In the genomic region with DNA sequence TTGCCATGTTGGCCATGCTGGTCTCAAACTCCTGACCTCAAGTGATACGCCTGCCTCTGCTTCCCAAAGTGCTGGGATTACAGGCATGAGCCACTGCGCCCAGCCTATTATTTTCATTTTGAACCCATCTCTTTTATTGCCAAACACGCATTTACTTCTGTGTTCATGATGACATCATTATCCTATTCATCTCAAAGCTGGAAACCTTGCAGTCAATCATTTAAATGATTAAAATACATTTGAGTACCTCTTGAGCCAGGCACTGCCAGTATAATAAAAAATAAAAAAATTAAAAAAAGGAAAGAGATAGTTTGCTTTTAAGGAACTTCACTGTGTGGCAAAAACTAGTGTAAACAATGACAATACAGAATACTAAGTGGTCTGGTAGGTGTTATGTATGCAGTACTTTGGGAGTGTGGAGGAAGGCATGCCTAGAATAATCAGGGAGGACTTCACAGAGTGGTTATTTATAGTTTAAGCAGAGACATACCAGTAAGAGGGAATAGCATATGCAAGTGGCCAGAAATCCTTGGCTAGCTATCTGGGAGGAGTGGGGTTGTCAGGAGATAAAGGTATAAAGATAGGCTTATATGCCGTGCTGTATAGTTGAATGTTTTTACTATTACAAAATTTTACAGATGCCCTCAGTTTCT, we compare ENCODE assay signal across 20 cellular contexts. TPM values are rescaled to one million over a fixed set of nuclear protein-coding genes. Genes with fewer than 3 reads are reported as not detected.
DNase-seq lines count a peak whose midpoint lies in the region; ATAC-seq, FAIRE-seq and TF ChIP-seq lines count a peak whose summit lies in the region.
"Had no signal": no experiment of that assay in that cellular context is flagged by ENCODE, and none has a peak within 500 bp of the region (broad histone marks: within the 10 kb centered on the region; RNA-seq: fewer than 3 reads in every experiment).

No MANE protein-coding gene starts in this region.

- H3K27ac ChIP-seq in kidney (ENCODE audit: low read depth in 2 of 2, low read length in 2 of 2) (no peak overlapping the region), spleen (peak overlapping the region in 1 of 8 donors; percentile 61), lower lobe of right lung (no peak overlapping the region)
- H3K27ac ChIP-seq: adrenal gland had no signal

- peak; percentile 79 for ATAC-seq in Right ventricle myocardium inferior
- no peak for ATAC-seq in WTC11
- no peak for ATAC-seq in lower lobe of right lung

- H3K27me3 Mint-ChIP-seq in WTC11 (ENCODE audit: low read depth): no peaks in the 10 kb centered on the region

- intact Hi-C loops in Right ventricle myocardium inferior (cut with DNase I) (no loop called here), cardiac septum (cut with DNase I) (no loop called here), kidney (cut with DNase I) (no loop called here), spleen (cut with DNase I; ENCODE audit: low total_unique reads) (no loop called here), lower lobe of right lung (cut with DNase I) (no loop called here)

- H3K27ac Mint-ChIP-seq in WTC11: peak overlapping the region; percentile 51; the same call in 1 of the 2 replicates

- WGBS in spleen, 5 donors: 85 to 92% (median 89%) methylated on average over 4 of the region's 4 CpGs

- H3K9me3 Mint-ChIP-seq in WTC11: no peaks in the 10 kb centered on the region

- no peak overlapping the region for H3K4me3 Mint-ChIP-seq in WTC11

- no peaks in the 10 kb centered on the region for H3K27me3 ChIP-seq in spleen (replicated peaks in 1 of 7)
- H3K27me3 ChIP-seq in lower lobe of right lung (ENCODE audit: low read depth): no peaks in the 10 kb centered on the region
- H3K27me3 ChIP-seq: adrenal gland had no signal

- POLR2A ChIA-PET in WTC11 (lab: Charles Lee): no interaction called here

- H3K36me3 Mint-ChIP-seq in WTC11: peaks cover 66% of the 10 kb centered on the region

- H3K36me3 ChIP-seq in kidney (ENCODE audit: control insufficient read depth in 1 of 2, insufficient read depth in 2 of 2, low read length in 2 of 2) (peaks cover 6 to 8% of the 10 kb centered on the region in 2 donors), spleen (peaks cover 0 to 98% (median 45%) of the 10 kb centered on the region in 6 donors), lower lobe of right lung (peaks cover 87% of the 10 kb centered on the region)

- H3K4me3 ChIP-seq in kidney (ENCODE audit: low read length in 2 of 2) (no peak overlapping the region), spleen (no peak overlapping the region), lower lobe of right lung (no peak overlapping the region)
- H3K4me3 ChIP-seq: adrenal gland had no signal

- TF ChIP-seq POLR2A in spleen (IDR thresholded peaks at IDR 0.05): no peak

- H3K4me1 ChIP-seq in kidney (ENCODE audit: control insufficient read depth in 1 of 2, insufficient read depth in 1 of 2, low read depth in 1 of 2, low read length in 2 of 2): peaks cover 0 to 9% of the 10 kb centered on the region in 2 donors
- H3K4me1 ChIP-seq in spleen: peaks cover 22 to 75% (median 57%) of the 10 kb centered on the region in 6 donors
- peaks cover 38% of the 10 kb centered on the region for H3K4me1 ChIP-seq in lower lobe of right lung
- H3K4me1 ChIP-seq: Caco-2 had no signal

- H3K4me1 Mint-ChIP-seq in WTC11: peaks cover 15% of the 10 kb centered on the region

- DNase-seq in Right ventricle myocardium inferior (ENCODE audit: missing footprints): no peak
- DNase-seq in cardiac septum (ENCODE audit: low spot score): no peak
- DNase-seq in WTC11 (ENCODE audit: low spot score): no peak
- peak; percentile 1 for DNase-seq in kidney
- DNase-seq in spleen: peak; percentile 15
- no peak for DNase-seq in stimulated activated CD4-positive, alpha-beta T cell treated with anti-CD3 and anti-CD28 coated beads, Interleukin-15, amount 100 ng/mL, for 24 hours
- DNase-seq in HK-2 (ENCODE audit: unreplicated experiment): no peak
- DNase-seq in lower lobe of right lung: no peak
- DNase-seq: activated CD4-positive, alpha-beta T cell treated with anti-CD3 and anti-CD28 coated beads for 4 hours; adrenal gland; Caco-2; central memory CD4-positive, alpha-beta T cell; effector memory CD4-positive, alpha-beta T cell; GF-D8; midbrain; NCI-H146; NCI-H510A; stimulated activated CD4-positive, alpha-beta T cell treated with anti-CD3 and anti-CD28 coated beads, Interleukin-4, amount 100 ng/mL, for 4 hours; T-helper 9 cell had no signal

- CTCF ChIA-PET in WTC11 (lab: Charles Lee): no interaction called here

- no peak overlapping the region for H3K9ac ChIP-seq in kidney (ENCODE audit: low read length in 2 of 2)

- no peak for FAIRE-seq in kidney (lab: Jason Lieb, UNC)
- FAIRE-seq: H54 had no signal

- H3K9me3 ChIP-seq in kidney (ENCODE audit: control insufficient read depth in 1 of 2, low read length in 2 of 2) (no peaks in the 10 kb centered on the region), spleen (no peaks in the 10 kb centered on the region), lower lobe of right lung (no peaks in the 10 kb centered on the region)
- H3K9me3 ChIP-seq: adrenal gland, Caco-2 had no signal

- TF ChIP-seq CTCF in WTC11 (IDR thresholded peaks at IDR 0.05) (no peak), kidney (IDR thresholded peaks at IDR 0.05; ENCODE audit: borderline replicate concordance, extremely low read depth, insufficient read depth) (no peak), spleen (IDR thresholded peaks at IDR 0.05 in 8 of 11, conservative IDR thresholded peaks at IDR 0.05 in 3 of 11) (no peak), lower lobe of right lung (IDR thresholded peaks at IDR 0.05) (no peak)

TF ChIP-seq in WTC11, 78 proteins besides CTCF, POLR2A, EP300 and RAD21 (continues in another document):
- TF ChIP-seq, protein P1, sequence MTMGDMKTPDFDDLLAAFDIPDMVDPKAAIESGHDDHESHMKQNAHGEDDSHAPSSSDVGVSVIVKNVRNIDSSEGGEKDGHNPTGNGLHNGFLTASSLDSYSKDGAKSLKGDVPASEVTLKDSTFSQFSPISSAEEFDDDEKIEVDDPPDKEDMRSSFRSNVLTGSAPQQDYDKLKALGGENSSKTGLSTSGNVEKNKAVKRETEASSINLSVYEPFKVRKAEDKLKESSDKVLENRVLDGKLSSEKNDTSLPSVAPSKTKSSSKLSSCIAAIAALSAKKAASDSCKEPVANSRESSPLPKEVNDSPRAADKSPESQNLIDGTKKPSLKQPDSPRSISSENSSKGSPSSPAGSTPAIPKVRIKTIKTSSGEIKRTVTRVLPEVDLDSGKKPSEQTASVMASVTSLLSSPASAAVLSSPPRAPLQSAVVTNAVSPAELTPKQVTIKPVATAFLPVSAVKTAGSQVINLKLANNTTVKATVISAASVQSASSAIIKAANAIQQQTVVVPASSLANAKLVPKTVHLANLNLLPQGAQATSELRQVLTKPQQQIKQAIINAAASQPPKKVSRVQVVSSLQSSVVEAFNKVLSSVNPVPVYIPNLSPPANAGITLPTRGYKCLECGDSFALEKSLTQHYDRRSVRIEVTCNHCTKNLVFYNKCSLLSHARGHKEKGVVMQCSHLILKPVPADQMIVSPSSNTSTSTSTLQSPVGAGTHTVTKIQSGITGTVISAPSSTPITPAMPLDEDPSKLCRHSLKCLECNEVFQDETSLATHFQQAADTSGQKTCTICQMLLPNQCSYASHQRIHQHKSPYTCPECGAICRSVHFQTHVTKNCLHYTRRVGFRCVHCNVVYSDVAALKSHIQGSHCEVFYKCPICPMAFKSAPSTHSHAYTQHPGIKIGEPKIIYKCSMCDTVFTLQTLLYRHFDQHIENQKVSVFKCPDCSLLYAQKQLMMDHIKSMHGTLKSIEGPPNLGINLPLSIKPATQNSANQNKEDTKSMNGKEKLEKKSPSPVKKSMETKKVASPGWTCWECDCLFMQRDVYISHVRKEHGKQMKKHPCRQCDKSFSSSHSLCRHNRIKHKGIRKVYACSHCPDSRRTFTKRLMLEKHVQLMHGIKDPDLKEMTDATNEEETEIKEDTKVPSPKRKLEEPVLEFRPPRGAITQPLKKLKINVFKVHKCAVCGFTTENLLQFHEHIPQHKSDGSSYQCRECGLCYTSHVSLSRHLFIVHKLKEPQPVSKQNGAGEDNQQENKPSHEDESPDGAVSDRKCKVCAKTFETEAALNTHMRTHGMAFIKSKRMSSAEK (CRISPR knock-in tag; IDR thresholded peaks at IDR 0.05; ENCODE audit: borderline replicate concordance): no peak
- no peak for TF ChIP-seq TCF7 (CRISPR knock-in tag; IDR thresholded peaks at IDR 0.05; ENCODE audit: low read depth)
- no peak for TF ChIP-seq TEAD4 (CRISPR knock-in tag; IDR thresholded peaks at IDR 0.05)
- no peak for TF ChIP-seq ZNF121 (CRISPR knock-in tag; IDR thresholded peaks at IDR 0.05)
- no peak for TF ChIP-seq EMX1 (CRISPR knock-in tag; IDR thresholded peaks at IDR 0.05)
- no peak for TF ChIP-seq JAZF1 (CRISPR knock-in tag; IDR thresholded peaks at IDR 0.05)
- TF ChIP-seq PRRX2 (CRISPR knock-in tag; IDR thresholded peaks at IDR 0.05): no peak
- TF ChIP-seq FOXP4 (CRISPR knock-in tag; IDR thresholded peaks at IDR 0.05): no peak
- no peak for TF ChIP-seq SMAD3 (CRISPR knock-in tag; IDR thresholded peaks at IDR 0.05; ENCODE audit: borderline replicate concordance)

RNA-seq across cellular contexts. Expression of gene NSD1, which starts 8.6 kb away (rescaled TPM):
- total RNA-seq in Right ventricle myocardium inferior (36.1 TPM), cardiac septum (53.9 TPM), WTC11 (2021) (144 to 153 TPM (median 148 TPM) in 3 replicates), kidney (99.1 TPM), spleen (100 to 1,000 TPM in 2 of 7 donors, 10 to 100 TPM in 5; 65.0 to 130 (median 79.7) TPM), lower lobe of right lung (75.5 TPM)
- polyA plus RNA-seq in kidney (ENCODE audit: insufficient read depth, low read depth, low replicate concordance) (6.0 TPM), spleen (1 to 10 TPM; 4.1 to 9.7 (median 5.0) TPM)

RNA-seq across cellular contexts. Expression of gene FGFR4, which starts 55.4 kb away (rescaled TPM):
- 4.3 TPM for total RNA-seq in Right ventricle myocardium inferior
- total RNA-seq in cardiac septum: 0.40 TPM
- 108 to 122 TPM (median 111 TPM) in 3 replicates for total RNA-seq in WTC11 (2021)
- total RNA-seq in kidney: 72.6 TPM
- 50.2 TPM for polyA plus RNA-seq in kidney (ENCODE audit: insufficient read depth, low read depth, low replicate concordance)
- total RNA-seq in spleen: 10 to 100 TPM; 10.1 to 41.6 (median 28.9) TPM
- 10 to 100 TPM in 2 of 3 donors, 1 to 10 TPM in 1; 5.2 to 23.4 (median 15.4) TPM for polyA plus RNA-seq in spleen
- total RNA-seq in lower lobe of right lung: 59.7 TPM

Comparison
In these comparisons a context has a peak if more than half of its experiments do, and no peak if none do; other contexts are left out.
1. DNase-seq: peak in kidney (single experiment) and spleen (single experiment); none in Right ventricle myocardium inferior (single experiment), cardiac septum (single experiment), WTC11 (single experiment), stimulated activated CD4-positive, alpha-beta T cell treated with anti-CD3 and anti-CD28 coated beads, Interleukin-15, amount 100 ng/mL, for 24 hours (single experiment), HK-2 (single experiment) and lower lobe of right lung (single experiment).